Comparison of ENCODE assay signal across 1 cellular context in the genomic region with DNA sequence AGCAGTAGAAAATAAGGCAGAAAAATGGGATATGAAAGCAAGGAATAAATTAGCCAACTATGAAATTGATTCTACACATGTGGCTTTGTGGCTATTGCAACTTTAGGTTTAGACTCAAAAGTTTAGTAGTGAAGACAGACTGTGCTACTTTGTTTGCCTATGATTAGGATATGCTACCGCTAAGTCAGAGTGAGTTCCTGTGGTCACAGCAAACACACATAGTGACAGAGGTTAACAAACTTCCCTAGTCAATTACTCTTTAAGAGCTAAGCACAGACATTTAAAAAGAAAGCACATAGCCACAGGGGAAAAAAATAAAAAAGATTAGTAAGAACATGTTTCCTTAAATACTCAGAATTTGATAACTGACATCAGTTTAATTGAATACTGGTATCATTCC.
TF ChIP-seq lines count a peak whose summit lies in the region.

No MANE protein-coding gene starts in this region.

TF ChIP-seq in GM12878, 131 proteins besides CTCF, POLR2A, EP300 and RAD21 (continued from another document):
- TF ChIP-seq, protein P1, sequence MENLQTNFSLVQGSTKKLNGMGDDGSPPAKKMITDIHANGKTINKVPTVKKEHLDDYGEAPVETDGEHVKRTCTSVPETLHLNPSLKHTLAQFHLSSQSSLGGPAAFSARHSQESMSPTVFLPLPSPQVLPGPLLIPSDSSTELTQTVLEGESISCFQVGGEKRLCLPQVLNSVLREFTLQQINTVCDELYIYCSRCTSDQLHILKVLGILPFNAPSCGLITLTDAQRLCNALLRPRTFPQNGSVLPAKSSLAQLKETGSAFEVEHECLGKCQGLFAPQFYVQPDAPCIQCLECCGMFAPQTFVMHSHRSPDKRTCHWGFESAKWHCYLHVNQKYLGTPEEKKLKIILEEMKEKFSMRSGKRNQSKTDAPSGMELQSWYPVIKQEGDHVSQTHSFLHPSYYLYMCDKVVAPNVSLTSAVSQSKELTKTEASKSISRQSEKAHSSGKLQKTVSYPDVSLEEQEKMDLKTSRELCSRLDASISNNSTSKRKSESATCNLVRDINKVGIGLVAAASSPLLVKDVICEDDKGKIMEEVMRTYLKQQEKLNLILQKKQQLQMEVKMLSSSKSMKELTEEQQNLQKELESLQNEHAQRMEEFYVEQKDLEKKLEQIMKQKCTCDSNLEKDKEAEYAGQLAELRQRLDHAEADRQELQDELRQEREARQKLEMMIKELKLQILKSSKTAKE (IDR thresholded peaks at IDR 0.05; ENCODE audit: low read depth, poor library complexity, severe bottlenecking), result no peak
- TF ChIP-seq, protein P2, sequence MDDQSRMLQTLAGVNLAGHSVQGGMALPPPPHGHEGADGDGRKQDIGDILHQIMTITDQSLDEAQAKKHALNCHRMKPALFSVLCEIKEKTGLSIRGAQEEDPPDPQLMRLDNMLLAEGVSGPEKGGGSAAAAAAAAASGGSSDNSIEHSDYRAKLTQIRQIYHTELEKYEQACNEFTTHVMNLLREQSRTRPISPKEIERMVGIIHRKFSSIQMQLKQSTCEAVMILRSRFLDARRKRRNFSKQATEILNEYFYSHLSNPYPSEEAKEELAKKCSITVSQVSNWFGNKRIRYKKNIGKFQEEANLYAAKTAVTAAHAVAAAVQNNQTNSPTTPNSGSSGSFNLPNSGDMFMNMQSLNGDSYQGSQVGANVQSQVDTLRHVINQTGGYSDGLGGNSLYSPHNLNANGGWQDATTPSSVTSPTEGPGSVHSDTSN (IDR thresholded peaks at IDR 0.05; ENCODE audit: insufficient replicate concordance, low read depth, low read length), result no peak
- no peak for TF ChIP-seq RBBP5 (conservative IDR thresholded peaks at IDR 0.05)
- TF ChIP-seq, protein P3, sequence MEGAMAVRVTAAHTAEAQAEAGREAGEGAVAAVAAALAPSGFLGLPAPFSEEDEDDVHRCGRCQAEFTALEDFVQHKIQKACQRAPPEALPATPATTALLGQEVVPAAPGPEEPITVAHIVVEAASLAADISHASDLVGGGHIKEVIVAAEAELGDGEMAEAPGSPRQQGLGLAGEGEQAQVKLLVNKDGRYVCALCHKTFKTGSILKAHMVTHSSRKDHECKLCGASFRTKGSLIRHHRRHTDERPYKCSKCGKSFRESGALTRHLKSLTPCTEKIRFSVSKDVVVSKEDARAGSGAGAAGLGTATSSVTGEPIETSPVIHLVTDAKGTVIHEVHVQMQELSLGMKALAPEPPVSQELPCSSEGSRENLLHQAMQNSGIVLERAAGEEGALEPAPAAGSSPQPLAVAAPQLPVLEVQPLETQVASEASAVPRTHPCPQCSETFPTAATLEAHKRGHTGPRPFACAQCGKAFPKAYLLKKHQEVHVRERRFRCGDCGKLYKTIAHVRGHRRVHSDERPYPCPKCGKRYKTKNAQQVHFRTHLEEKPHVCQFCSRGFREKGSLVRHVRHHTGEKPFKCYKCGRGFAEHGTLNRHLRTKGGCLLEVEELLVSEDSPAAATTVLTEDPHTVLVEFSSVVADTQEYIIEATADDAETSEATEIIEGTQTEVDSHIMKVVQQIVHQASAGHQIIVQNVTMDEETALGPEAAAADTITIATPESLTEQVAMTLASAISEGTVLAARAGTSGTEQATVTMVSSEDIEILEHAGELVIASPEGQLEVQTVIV (IDR thresholded peaks at IDR 0.05; ENCODE audit: borderline replicate concordance, partially characterized antibody), result no peak
- peak; percentile 41 to 51; a peak in 2 of 4 replicates for TF ChIP-seq IKZF2 (IDR thresholded peaks at IDR 0.05)
- TF ChIP-seq NR2F1 (conservative IDR thresholded peaks at IDR 0.05), result 0 out of 2 replicates have a peak, but pooled peaks have one; percentile 46
- TF ChIP-seq KAT2A (conservative IDR thresholded peaks at IDR 0.05; ENCODE audit: control insufficient read depth, low read depth, low read length), result no peak
TF ChIP-seq in GM12878: peak in this region for 5.
